Comparison of ENCODE assay signal across 18 cellular contexts in the genomic region with DNA sequence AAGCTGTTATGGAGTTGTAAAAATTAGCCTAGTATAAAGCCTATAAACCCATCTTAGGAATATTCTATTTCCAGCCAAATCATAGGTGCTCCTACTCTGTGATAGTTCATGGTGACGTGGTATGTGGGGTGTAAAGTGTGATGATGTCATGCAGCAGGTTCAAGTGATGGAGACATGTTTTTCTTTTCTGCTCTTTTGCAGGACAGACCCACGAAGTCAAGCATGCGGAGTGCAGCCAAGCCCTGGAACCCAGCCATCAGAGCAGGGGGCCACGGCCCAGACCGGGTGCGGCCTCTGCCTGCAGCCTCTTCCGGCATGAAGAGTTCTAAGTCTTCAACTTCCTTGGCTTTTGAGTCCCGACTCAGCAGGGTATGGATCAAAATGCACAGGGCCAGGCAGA.
A peak's percentile ranks its signal among the peaks of the same experiment; 100 is the strongest.
DNase-seq lines count a peak whose midpoint lies in the region; ATAC-seq and TF ChIP-seq lines count a peak whose summit lies in the region.
"Had no signal": no experiment of that assay in that cellular context is flagged by ENCODE, and none has a peak within 500 bp of the region (broad histone marks: within the 10 kb centered on the region; RNA-seq: fewer than 3 reads in every experiment).

No MANE protein-coding gene starts in this region.

- H3K27me3 ChIP-seq in Panc1 (ENCODE audit: control insufficient read depth, insufficient read depth, low read length) (no peaks in the 10 kb centered on the region), dorsolateral prefrontal cortex (no peaks in the 10 kb centered on the region), right cardiac atrium (ENCODE audit: control insufficient read depth, insufficient read depth) (no peaks in the 10 kb centered on the region), tibial artery (no peaks in the 10 kb centered on the region)

- BruUV-seq in Panc1 (replicated peaks; lab: Mats Ljungman, UMichigan): no TSS peak

- no peaks in the 10 kb centered on the region for H3K9me3 Mint-ChIP-seq in activated T-helper 2 cell treated with anti-CD3 and anti-CD28 coated beads, Interferon-gamma antibody, Interleukin-2, Interleukin-4, amounts not matched to agents 10 μg/mL and 5 μg/mL and 100 μg/mL, durations not matched to agents 14 hours and 24 hours and 36 hours
- H3K9me3 Mint-ChIP-seq: HFFc6 had no signal

- 60% methylated on average over 8 of the region's 8 CpGs for WGBS in right cardiac atrium

- no peak overlapping the region for H3K27ac Mint-ChIP-seq in activated T-helper 2 cell treated with anti-CD3 and anti-CD28 coated beads, Interferon-gamma antibody, Interleukin-2, Interleukin-4, amounts not matched to agents 10 μg/mL and 5 μg/mL and 100 μg/mL, durations not matched to agents 14 hours and 24 hours and 36 hours
- H3K27ac Mint-ChIP-seq: CD4-positive, CD25-positive, alpha-beta regulatory T cell; HFFc6 had no signal

- TF ChIP-seq CTCF in Panc1 (IDR thresholded peaks at IDR 0.05): no peak
- TF ChIP-seq CTCF in dorsolateral prefrontal cortex (IDR thresholded peaks at IDR 0.05 in 54 of 56, conservative IDR thresholded peaks at IDR 0.05 in 2 of 56; ENCODE audit: low read depth in 1 of 56, partially characterized antibody in 56 of 56): no peak
- TF ChIP-seq CTCF in tibial artery (IDR thresholded peaks at IDR 0.05): no peak

- intact Hi-C loops in Panc1 (cut with micrococcal nuclease; ENCODE audit: unreplicated experiment): no loop called here
- intact Hi-C loops in dorsolateral prefrontal cortex (cut with DNase I): loop anchor here in 1 of 2 donors (5.0 kb wide), 1 partner anchor 89 kb away; the partner anchor contains the start of gene SPECC1
- intact Hi-C loops in right cardiac atrium (cut with DNase I): loop anchor here in 1 of 4 donors (10.0 kb wide), 1 partner anchor 92 kb away; the partner anchor contains the start of gene SPECC1
- intact Hi-C loops in tibial artery (cut with DNase I; ENCODE audit: low total_unique reads): loop anchor here (5.0 kb wide), 1 partner anchor 89 kb away; the partner anchor contains the start of gene SPECC1
- intact Hi-C loops in activated T-helper 2 cell treated with anti-CD3 and anti-CD28 coated beads, Interferon-gamma antibody, Interleukin-2, Interleukin-4, amounts not matched to agents 10 μg/mL and 5 μg/mL and 100 μg/mL, durations not matched to agents 14 hours and 24 hours and 36 hours (cut with micrococcal nuclease): no loop called here

- no peaks in the 10 kb centered on the region for H3K36me3 Mint-ChIP-seq in activated T-helper 2 cell treated with anti-CD3 and anti-CD28 coated beads, Interferon-gamma antibody, Interleukin-2, Interleukin-4, amounts not matched to agents 10 μg/mL and 5 μg/mL and 100 μg/mL, durations not matched to agents 14 hours and 24 hours and 36 hours (ENCODE audit: low read depth)
- H3K36me3 Mint-ChIP-seq: CD4-positive, CD25-positive, alpha-beta regulatory T cell had no signal

- no peaks in the 10 kb centered on the region for H3K9me3 ChIP-seq in Panc1 (ENCODE audit: control insufficient read depth, insufficient read depth, low read depth, low read length)
- no peaks in the 10 kb centered on the region for H3K9me3 ChIP-seq in right cardiac atrium (ENCODE audit: control insufficient read depth, low read length)
- no peaks in the 10 kb centered on the region for H3K9me3 ChIP-seq in tibial artery

- no peaks in the 10 kb centered on the region for H3K4me1 Mint-ChIP-seq in activated T-helper 2 cell treated with anti-CD3 and anti-CD28 coated beads, Interferon-gamma antibody, Interleukin-2, Interleukin-4, amounts not matched to agents 10 μg/mL and 5 μg/mL and 100 μg/mL, durations not matched to agents 14 hours and 24 hours and 36 hours (ENCODE audit: low read depth)
- H3K4me1 Mint-ChIP-seq: CD4-positive, CD25-positive, alpha-beta regulatory T cell had no signal

- POLR2A ChIA-PET in Panc1 (lab: Charles Lee): no interaction called here

- H3K36me3 ChIP-seq in Panc1 (ENCODE audit: control insufficient read depth, insufficient read depth, low read length) (no peaks in the 10 kb centered on the region), tibial artery (peaks cover 6 to 13% (median 12%) of the 10 kb centered on the region in 3 donors)

- H3K27ac ChIP-seq in Panc1 (ENCODE audit: low read length) (peak overlapping the region; percentile 85), dorsolateral prefrontal cortex (peak overlapping the region in 53 of 59 donors; percentile 11 to 96 (median 89)), right cardiac atrium (ENCODE audit: low read length) (no peak overlapping the region), tibial artery (peak overlapping the region; percentile 76 to 89)

- peaks cover 5% of the 10 kb centered on the region for H3K27me3 Mint-ChIP-seq in activated T-helper 2 cell treated with anti-CD3 and anti-CD28 coated beads, Interferon-gamma antibody, Interleukin-2, Interleukin-4, amounts not matched to agents 10 μg/mL and 5 μg/mL and 100 μg/mL, durations not matched to agents 14 hours and 24 hours and 36 hours (ENCODE audit: low read depth)

- H3K4me3 Mint-ChIP-seq in activated T-helper 2 cell treated with anti-CD3 and anti-CD28 coated beads, Interferon-gamma antibody, Interleukin-2, Interleukin-4, amounts not matched to agents 10 μg/mL and 5 μg/mL and 100 μg/mL, durations not matched to agents 14 hours and 24 hours and 36 hours (ENCODE audit: low read depth): no peak overlapping the region
- H3K4me3 Mint-ChIP-seq: CD4-positive, CD25-positive, alpha-beta regulatory T cell; HFFc6 had no signal

- CTCF ChIA-PET in Panc1 (lab: Charles Lee): no interaction called here

- H3K4me3 ChIP-seq in Panc1 (ENCODE audit: low read depth in 2 of 2, low read length in 2 of 2) (no peak overlapping the region), dorsolateral prefrontal cortex (no peak overlapping the region), right cardiac atrium (ENCODE audit: low read length) (no peak overlapping the region), tibial artery (no peak overlapping the region)

- no peak for ATAC-seq in Panc1
- ATAC-seq in right cardiac atrium: peak in 1 of 2 donors; percentile 32

- in situ Hi-C loops in Panc1 (cut with HindIII; ENCODE audit: low pct_unique_long_range_greater_than_20kb, low sequenced_read_pairs): no loop called here

- H3K4me1 ChIP-seq in Panc1 (ENCODE audit: control insufficient read depth, insufficient read depth, low read length): peaks cover 42% of the 10 kb centered on the region
- peaks cover 2% of the 10 kb centered on the region for H3K4me1 ChIP-seq in right cardiac atrium (ENCODE audit: control insufficient read depth, insufficient read depth, low read length)
- peaks cover 6 to 53% (median 22%) of the 10 kb centered on the region in 4 donors for H3K4me1 ChIP-seq in tibial artery

- DNase-seq in Panc1 (ENCODE audit: low read depth, low spot score): no peak
- no peak for DNase-seq in dorsolateral prefrontal cortex
- DNase-seq in right cardiac atrium: peak in 2 of 3 donors; percentile 77 to 82
- no peak for DNase-seq in tibial artery
- DNase-seq in NCI-H1092 (lab: John Stamatoyannopoulos, UW): no peak
- no peak for DNase-seq in activated CD4-positive, alpha-beta T cell treated with anti-CD3 and anti-CD28 coated beads, Interleukin-2, amount 50 U/mL, for 1 hour
- no peak for DNase-seq in activated T-helper 2 cell treated with anti-CD3 and anti-CD28 coated beads, Interferon-gamma antibody, Interleukin-2, Interleukin-4, amounts not matched to agents 10 μg/mL and 5 μg/mL and 100 μg/mL, durations not matched to agents 14 hours and 24 hours and 36 hours (ENCODE audit: low spot score)
- DNase-seq: CD4-positive, CD25-positive, alpha-beta regulatory T cell; DMS79; HFFc6; KBM-7; NCI-H1105; NCI-H146; NCI-H2029; NCI-H226; NCI-H524; NCI-H82; OCI-M1 had no signal

Comparison
In these comparisons a context has a peak if more than half of its experiments do, and no peak if none do; other contexts are left out.
1. DNase-seq: peak in right cardiac atrium (2 of 3); none in Panc1 (single experiment), dorsolateral prefrontal cortex (0 of 10), tibial artery (0 of 2), NCI-H1092 (single experiment), activated CD4-positive, alpha-beta T cell treated with anti-CD3 and anti-CD28 coated beads, Interleukin-2, amount 50 U/mL, for 1 hour (single experiment) and activated T-helper 2 cell treated with anti-CD3 and anti-CD28 coated beads, Interferon-gamma antibody, Interleukin-2, Interleukin-4, amounts not matched to agents 10 μg/mL and 5 μg/mL and 100 μg/mL, durations not matched to agents 14 hours and 24 hours and 36 hours (single experiment).